1 cellular context compared by ENCODE assay signal in genomic region chr1:228838717-228839500, GRCh38.
TF ChIP-seq lines count a peak whose summit lies in the region.

No MANE protein-coding gene starts in this region.

TF ChIP-seq in A549, 52 proteins besides CTCF, POLR2A, EP300 and RAD21:
- TF ChIP-seq ZNF302 (CRISPR knock-in tag; IDR thresholded peaks at IDR 0.05) (0 out of 2 replicates have a peak, but pooled peaks have one; percentile 5), CHD4 (IDR thresholded peaks at IDR 0.05; ENCODE audit: borderline replicate concordance) (peak; percentile 83; the same call in 1 of the 2 replicates), CEBPB (IDR thresholded peaks at IDR 0.05) (0 out of 4 replicates have a peak, but pooled peaks of 1 of the 2 experiments have one; percentile 29), KDM1A (IDR thresholded peaks at IDR 0.05; ENCODE audit: low read depth) (peak; percentile 95), MAZ (IDR thresholded peaks at IDR 0.05; ENCODE audit: borderline replicate concordance, low read depth, low read length) (no peak), RARB (CRISPR knock-in tag; IDR thresholded peaks at IDR 0.05) (no peak), HEYL (CRISPR knock-in tag; IDR thresholded peaks at IDR 0.05) (0 out of 2 replicates have a peak, but pooled peaks have one; percentile 36), ZSCAN20 (CRISPR knock-in tag; IDR thresholded peaks at IDR 0.05) (no peak), HDAC2 (IDR thresholded peaks at IDR 0.05) (peak; percentile 89), JUN (IDR thresholded peaks at IDR 0.05) (peak in 1 of 2 experiments; percentile 14; a peak in 1 of 5 replicates), FOSL2 (IDR thresholded peaks at IDR 0.05) (0 out of 2 replicates have a peak, but pooled peaks have one; percentile 21), FOSL2 (CRISPR knock-in tag; IDR thresholded peaks at IDR 0.05) (peak; percentile 68; the same call in 1 of the 2 replicates)
